1 cellular context compared by ENCODE assay signal in genomic region chr3:169966086-169966950, GRCh38.
A peak's percentile ranks its signal among the peaks of the same experiment; 100 is the strongest.
TF ChIP-seq lines count a peak whose summit lies in the region.

Gene SEC62 (plus strand): TSS chr3:169966807. CDS start chr3:169966823, 16 bp downstream.

TF ChIP-seq in HepG2, 621 proteins besides CTCF, POLR2A, EP300 and RAD21 (continued from another document and continues in another):
- TF ChIP-seq SNAPC4 (CRISPR knock-in tag; IDR thresholded peaks at IDR 0.05): no peak
- peak; percentile 46; the same call in 1 of the 2 replicates for TF ChIP-seq HOXD1 (CRISPR knock-in tag; IDR thresholded peaks at IDR 0.05)
- no peak for TF ChIP-seq TERF1 (CRISPR knock-in tag; IDR thresholded peaks at IDR 0.05)
- peak; percentile 61; the same call in 1 of the 2 replicates for TF ChIP-seq FOXO1 (CRISPR knock-in tag; IDR thresholded peaks at IDR 0.05)
- TF ChIP-seq ZNF563 (CRISPR knock-in tag; IDR thresholded peaks at IDR 0.05): 0 out of 2 replicates have a peak, but pooled peaks have one; percentile 66
- 0 out of 2 replicates have a peak, but pooled peaks have one; percentile 60 for TF ChIP-seq SALL2 (CRISPR knock-in tag; IDR thresholded peaks at IDR 0.05)
- no peak for TF ChIP-seq ATRX (CRISPR knock-in tag; IDR thresholded peaks at IDR 0.05; ENCODE audit: borderline replicate concordance)
- no peak for TF ChIP-seq ZNF660 (CRISPR knock-in tag; IDR thresholded peaks at IDR 0.05; ENCODE audit: borderline replicate concordance, low read depth)
- TF ChIP-seq TCF12 (IDR thresholded peaks at IDR 0.05): no peak
- no peak for TF ChIP-seq TCF12 (CRISPR knock-in tag; IDR thresholded peaks at IDR 0.05)
- no peak for TF ChIP-seq ATF6 (CRISPR knock-in tag; conservative IDR thresholded peaks at IDR 0.05)
- peak; percentile 41 for TF ChIP-seq PHF5A (CRISPR knock-in tag; IDR thresholded peaks at IDR 0.05; ENCODE audit: low read depth, unreplicated experiment)
- TF ChIP-seq FOXK1 (CRISPR knock-in tag; IDR thresholded peaks at IDR 0.05; ENCODE audit: borderline replicate concordance, low read depth): peak; percentile 72; the same call in 1 of the 2 replicates
- no peak for TF ChIP-seq HOXA7 (CRISPR knock-in tag; IDR thresholded peaks at IDR 0.05)
- peak; percentile 42; the same call in 1 of the 2 replicates for TF ChIP-seq BRD4 (CRISPR knock-in tag; IDR thresholded peaks at IDR 0.05)
- peak; percentile 80 for TF ChIP-seq BORCS8-MEF2B (CRISPR knock-in tag; IDR thresholded peaks at IDR 0.05)
- no peak for TF ChIP-seq PBX2 (CRISPR knock-in tag; IDR thresholded peaks at IDR 0.05)
- TF ChIP-seq ZNF800 (CRISPR knock-in tag; IDR thresholded peaks at IDR 0.05): no peak; the same call in 1 of the 2 replicates
- TF ChIP-seq YEATS4 (CRISPR knock-in tag; IDR thresholded peaks at IDR 0.05; ENCODE audit: borderline replicate concordance): peak; percentile 85
- TF ChIP-seq ZSCAN12 (CRISPR knock-in tag; IDR thresholded peaks at IDR 0.05): peak; percentile 67; the same call in 1 of the 2 replicates
- TF ChIP-seq CEBPG (CRISPR knock-in tag; IDR thresholded peaks at IDR 0.05): peak; percentile 88
- TF ChIP-seq ARNTL (CRISPR knock-in tag; IDR thresholded peaks at IDR 0.05): peak; percentile 59; the same call in 1 of the 2 replicates
- no peak for TF ChIP-seq NPAS2 (CRISPR knock-in tag; IDR thresholded peaks at IDR 0.05; ENCODE audit: borderline replicate concordance)
- TF ChIP-seq TSC22D2 (CRISPR knock-in tag; IDR thresholded peaks at IDR 0.05; ENCODE audit: borderline replicate concordance): no peak
- peak; percentile 51; the same call in 1 of the 2 replicates for TF ChIP-seq ZNF790 (CRISPR knock-in tag; IDR thresholded peaks at IDR 0.05; ENCODE audit: borderline replicate concordance)
- TF ChIP-seq POLR2AphosphoS5 (IDR thresholded peaks at IDR 0.05; ENCODE audit: low read depth, low read length): peak; percentile 93
- TF ChIP-seq E2F1 (CRISPR knock-in tag; IDR thresholded peaks at IDR 0.05): 0 out of 2 replicates have a peak, but pooled peaks have one; percentile 60
- no peak for TF ChIP-seq ZNF770 (CRISPR knock-in tag; IDR thresholded peaks at IDR 0.05)
- TF ChIP-seq TAF1 (CRISPR knock-in tag; IDR thresholded peaks at IDR 0.05): peak; percentile 96
- TF ChIP-seq ZBTB1 (CRISPR knock-in tag; IDR thresholded peaks at IDR 0.05; ENCODE audit: borderline replicate concordance): no peak
- TF ChIP-seq ZNF781 (CRISPR knock-in tag; IDR thresholded peaks at IDR 0.05; ENCODE audit: borderline replicate concordance, not compliant biosample characterization): peak; percentile 27
- no peak for TF ChIP-seq SCMH1 (CRISPR knock-in tag; IDR thresholded peaks at IDR 0.05; ENCODE audit: borderline replicate concordance)
- TF ChIP-seq SMARCE1 (IDR thresholded peaks at IDR 0.05; ENCODE audit: borderline replicate concordance): no peak
- TF ChIP-seq KMT2A (CRISPR knock-in tag; IDR thresholded peaks at IDR 0.05): peak; percentile 74; the same call in 1 of the 2 replicates
- TF ChIP-seq ADNP (CRISPR knock-in tag; IDR thresholded peaks at IDR 0.05): no peak
- no peak for TF ChIP-seq ZNF232 (CRISPR knock-in tag; IDR thresholded peaks at IDR 0.05; ENCODE audit: borderline replicate concordance)
- TF ChIP-seq ZNF44 (CRISPR knock-in tag; IDR thresholded peaks at IDR 0.05): no peak
- no peak for TF ChIP-seq SYNCRIP (IDR thresholded peaks at IDR 0.05; ENCODE audit: insufficient read depth, low read depth, low read length)
- TF ChIP-seq ZNF276 (CRISPR knock-in tag; IDR thresholded peaks at IDR 0.05; ENCODE audit: low read depth): no peak
- TF ChIP-seq SETDB1 (CRISPR knock-in tag; IDR thresholded peaks at IDR 0.05; ENCODE audit: borderline replicate concordance): no peak; the same call in 1 of the 2 replicates
- TF ChIP-seq AGO1 (IDR thresholded peaks at IDR 0.05; ENCODE audit: low read depth, low read length, poor library complexity, severe bottlenecking): no peak
- no peak for TF ChIP-seq SAFB2 (CRISPR knock-in tag; IDR thresholded peaks at IDR 0.05; ENCODE audit: borderline replicate concordance, low read depth)
- TF ChIP-seq ZNF574 (CRISPR knock-in tag; IDR thresholded peaks at IDR 0.05): peak; percentile 84
- 0 out of 2 replicates have a peak, but pooled peaks have one; percentile 51 for TF ChIP-seq ZNF562 (CRISPR knock-in tag; IDR thresholded peaks at IDR 0.05; ENCODE audit: borderline replicate concordance)
